9 cellular contexts compared by ENCODE assay signal in genomic region chr16:71358464-71359031, GRCh38. TPM values are rescaled to one million over a fixed set of nuclear protein-coding genes. Genes with fewer than 3 reads are reported as not detected.
DNase-seq lines count a peak whose midpoint lies in the region; ATAC-seq and TF ChIP-seq lines count a peak whose summit lies in the region.
"Had no signal": no experiment of that assay in that cellular context is flagged by ENCODE, and none has a peak within 500 bp of the region (broad histone marks: within the 10 kb centered on the region; RNA-seq: fewer than 3 reads in every experiment).

TSS of gene CALB2 (plus strand) at chr16:71358723. CDS start at chr16:71358793, 70 bp downstream.

- no peak within 1 kb of the TSS for H4K91ac ChIP-seq in trophoblast cell (ENCODE audit: low read depth, low read length)

- H3K27me3 Mint-ChIP-seq in CD4-positive, alpha-beta memory T cell = peaks cover 15 to 22% of the 10 kb centered on the region in 2 donors
- H3K27me3 Mint-ChIP-seq in activated naive CD4-positive, alpha-beta T cell treated with anti-CD3 and anti-CD28 coated beads, Interleukin-2, amount 10 ng/mL, durations not matched to agents 7 days and 5 days = peaks cover 51% of the 10 kb centered on the region
- peaks cover 7% of the 10 kb centered on the region for H3K27me3 Mint-ChIP-seq in glutamatergic neuron (ENCODE audit: unreplicated experiment)

- H3K9ac ChIP-seq in trophoblast cell (ENCODE audit: low read length) = no peak within 1 kb of the TSS

- H3K4me3 ChIP-seq in CD4-positive, alpha-beta memory T cell (ENCODE audit: low read length in 2 of 2) = no peak within 1 kb of the TSS
- H3K4me3 ChIP-seq in trophoblast cell (ENCODE audit: low read depth, low read length) = no peak within 1 kb of the TSS
- H3K4me3 ChIP-seq in transverse colon = peak within 1 kb of the TSS in 2 of 4 donors; percentile 5 to 24

- no peak within 1 kb of the TSS for H2BK120ac ChIP-seq in trophoblast cell (ENCODE audit: insufficient read depth, low read length, poor library complexity)

- peak; percentile 91 for ATAC-seq in GM19372 (IDR thresholded peaks at IDR 0.05; ENCODE audit: low read depth, unreplicated experiment)
- peak; percentile 73 for ATAC-seq in HG03565 (IDR thresholded peaks at IDR 0.05; ENCODE audit: unreplicated experiment)

- H3K79me2 ChIP-seq in trophoblast cell (ENCODE audit: control insufficient read depth, insufficient read depth, low read length, poor library complexity) = no peaks in the 10 kb centered on the region

- intact Hi-C loops in CD4-positive, alpha-beta memory T cell (cut with micrococcal nuclease) = no loop called here
- intact Hi-C loops in transverse colon (cut with DNase I; ENCODE audit: low total_unique reads) = no loop called here

- H3K23ac ChIP-seq in trophoblast cell (ENCODE audit: low read length) = no peak within 1 kb of the TSS

- peaks cover 3% of the 10 kb centered on the region for H3K27me3 ChIP-seq in CD4-positive, alpha-beta memory T cell (ENCODE audit: insufficient read depth, low read length)
- no peaks in the 10 kb centered on the region for H3K27me3 ChIP-seq in trophoblast cell (ENCODE audit: insufficient read depth, low read length)
- peaks cover 32% of the 10 kb centered on the region for H3K27me3 ChIP-seq in transverse colon

- H3K27ac Mint-ChIP-seq in CD4-positive, alpha-beta memory T cell = no peak within 1 kb of the TSS
- H3K27ac Mint-ChIP-seq in activated naive CD4-positive, alpha-beta T cell treated with anti-CD3 and anti-CD28 coated beads, Interleukin-2, amount 10 ng/mL, durations not matched to agents 7 days and 5 days = no peak within 1 kb of the TSS
- H3K27ac Mint-ChIP-seq in glutamatergic neuron (ENCODE audit: unreplicated experiment) = no peak within 1 kb of the TSS

- TF ChIP-seq CTCF in RWPE1 (conservative IDR thresholded peaks at IDR 0.05; ENCODE audit: low read depth) (peak; percentile 98), glutamatergic neuron (IDR thresholded peaks at IDR 0.05; ENCODE audit: partially characterized antibody, unreplicated experiment) (peak; percentile 98), transverse colon (IDR thresholded peaks at IDR 0.05) (peak; percentile 27 to 97 (median 91))

- peaks cover 0 to 2% (median 0%) of the 10 kb centered on the region in 4 donors for H3K4me1 Mint-ChIP-seq in CD4-positive, alpha-beta memory T cell
- H3K4me1 Mint-ChIP-seq in activated naive CD4-positive, alpha-beta T cell treated with anti-CD3 and anti-CD28 coated beads, Interleukin-2, amount 10 ng/mL, durations not matched to agents 7 days and 5 days = peaks cover 3% of the 10 kb centered on the region
- H3K4me1 Mint-ChIP-seq in glutamatergic neuron (ENCODE audit: low read depth, unreplicated experiment) = no peaks in the 10 kb centered on the region

- H4K8ac ChIP-seq in trophoblast cell (ENCODE audit: low read depth, low read length) = no peak within 1 kb of the TSS

- no peaks in the 10 kb centered on the region for H3K9me3 ChIP-seq in CD4-positive, alpha-beta memory T cell (ENCODE audit: control insufficient read depth in 1 of 2, low read length in 2 of 2)
- no peaks in the 10 kb centered on the region for H3K9me3 ChIP-seq in trophoblast cell (ENCODE audit: insufficient read depth, low read depth, low read length)
- no peaks in the 10 kb centered on the region for H3K9me3 ChIP-seq in transverse colon

- no peaks in the 10 kb centered on the region for H3K79me1 ChIP-seq in trophoblast cell (ENCODE audit: low read length)

- POLR2A ChIA-PET in CD4-positive, alpha-beta memory T cell (lab: Charles Lee; ENCODE audit: partially characterized antibody) = no interaction called here
- POLR2A ChIA-PET in RWPE1 (lab: Yijun Ruan, JAX; ENCODE audit: low non-redundant PET) = no interaction called here

- TF ChIP-seq POLR2A in transverse colon (IDR thresholded peaks at IDR 0.05) = no peak

- peak within 1 kb of the TSS; percentile 16 for H2AK5ac ChIP-seq in trophoblast cell (ENCODE audit: low read length)

- no peak within 1 kb of the TSS for H2AFZ ChIP-seq in trophoblast cell (ENCODE audit: insufficient read depth, low read length, poor library complexity)

- H3K9me3 Mint-ChIP-seq in CD4-positive, alpha-beta memory T cell = no peaks in the 10 kb centered on the region
- H3K9me3 Mint-ChIP-seq in activated naive CD4-positive, alpha-beta T cell treated with anti-CD3 and anti-CD28 coated beads, Interleukin-2, amount 10 ng/mL, durations not matched to agents 7 days and 5 days = no peaks in the 10 kb centered on the region
- peaks cover 6% of the 10 kb centered on the region for H3K9me3 Mint-ChIP-seq in glutamatergic neuron (ENCODE audit: unreplicated experiment)

- no peaks in the 10 kb centered on the region for H3K36me3 ChIP-seq in CD4-positive, alpha-beta memory T cell (ENCODE audit: insufficient read depth, low read length)
- H3K36me3 ChIP-seq in trophoblast cell (ENCODE audit: control insufficient read depth in 1 of 2, insufficient read depth in 2 of 2, low read length in 2 of 2) (no peaks in the 10 kb centered on the region), transverse colon (no peaks in the 10 kb centered on the region)

- peak in 4 of 5 donors; percentile 49 to 61 (median 54) for DNase-seq in CD4-positive, alpha-beta memory T cell
- DNase-seq in RWPE1 (ENCODE audit: low spot score) (peak; percentile 62), glutamatergic neuron (peak; percentile 84), trophoblast cell (peak; percentile 45 to 80), transverse colon (peak; percentile 64)
- peak; percentile 71 for DNase-seq in activated naive CD4-positive, alpha-beta T cell treated with anti-CD3 and anti-CD28 coated beads, Interleukin-2, amount 10 ng/mL, durations not matched to agents 7 days and 5 days

- no peak within 1 kb of the TSS for H3K27ac ChIP-seq in CD4-positive, alpha-beta memory T cell (ENCODE audit: low read depth, low read length)
- H3K27ac ChIP-seq in RWPE1 (no peak within 1 kb of the TSS), trophoblast cell (ENCODE audit: low read depth, low read length) (no peak within 1 kb of the TSS), transverse colon (no peak within 1 kb of the TSS)

- no peak within 1 kb of the TSS for H3K14ac ChIP-seq in trophoblast cell (ENCODE audit: low read length)

- H2BK12ac ChIP-seq in trophoblast cell (ENCODE audit: low read length) = no peak within 1 kb of the TSS

- CTCF ChIA-PET in CD4-positive, alpha-beta memory T cell (lab: Charles Lee; ENCODE audit: partially characterized antibody) = interaction anchor here (1.0 to 1.7 kb wide), 4 partner anchors 9 to 41 kb away, joined by 3 to 6 read pairs (median 3); no protein-coding TSS in a partner anchor
- CTCF ChIA-PET in RWPE1 (lab: Yijun Ruan, JAX) = interaction anchor here (0.6 to 1.8 kb wide), 9 partner anchors 10 to 110 kb away, joined by 3 to 10 read pairs (median 3); no protein-coding TSS in a partner anchor
- CTCF ChIA-PET in activated naive CD4-positive, alpha-beta T cell treated with anti-CD3 and anti-CD28 coated beads, Interleukin-2, amount 10 ng/mL, durations not matched to agents 7 days and 5 days (lab: Charles Lee) = interaction anchor here (1.3 to 2.7 kb wide), 3 partner anchors 10 to 15 kb away, joined by 4 to 9 read pairs (median 5); no protein-coding TSS in a partner anchor

- H3K4ac ChIP-seq in trophoblast cell (ENCODE audit: low read depth, low read length) = no peak within 1 kb of the TSS

- in situ Hi-C loops in transverse colon (cut with MboI; ENCODE audit: low pct_ligation_motif_present in 1 of 4, low pct_unique_long_range_greater_than_20kb in 1 of 4, low sequenced_read_pairs in 3 of 4) = no loop called here

- no peaks in the 10 kb centered on the region for H3K36me3 Mint-ChIP-seq in CD4-positive, alpha-beta memory T cell
- no peaks in the 10 kb centered on the region for H3K36me3 Mint-ChIP-seq in activated naive CD4-positive, alpha-beta T cell treated with anti-CD3 and anti-CD28 coated beads, Interleukin-2, amount 10 ng/mL, durations not matched to agents 7 days and 5 days
- no peaks in the 10 kb centered on the region for H3K36me3 Mint-ChIP-seq in glutamatergic neuron (ENCODE audit: unreplicated experiment)

- peak within 1 kb of the TSS; percentile 80 for H3K4me2 ChIP-seq in trophoblast cell (ENCODE audit: low read length)

- no peak within 1 kb of the TSS for H4K12ac ChIP-seq in trophoblast cell (ENCODE audit: low read depth, low read length)

- no peak within 1 kb of the TSS for H3K18ac ChIP-seq in trophoblast cell (ENCODE audit: low read length)

- no CpG with 5 or more reads among the region's 55 CpGs for WGBS in trophoblast cell (ENCODE audit: extremely low coverage, insufficient coverage, insufficient read length)
- WGBS in transverse colon (ENCODE audit: low coverage in 1 of 2), 2 donors = 2% methylated on average over 27 of the region's 55 CpGs; no CpG with 5 or more reads in 1 of the 2 donors

- peaks cover 10% of the 10 kb centered on the region for H3K4me1 ChIP-seq in CD4-positive, alpha-beta memory T cell (ENCODE audit: insufficient read depth, low read length)
- peaks cover 0 to 9% of the 10 kb centered on the region in 2 experiments for H3K4me1 ChIP-seq in trophoblast cell (ENCODE audit: control insufficient read depth in 1 of 2, insufficient read depth in 2 of 2, low read length in 2 of 2)
- H3K4me1 ChIP-seq in transverse colon = peaks cover 0 to 11% (median 4%) of the 10 kb centered on the region in 4 donors

- no peak within 1 kb of the TSS for H2BK5ac ChIP-seq in trophoblast cell (ENCODE audit: low read depth, low read length, poor library complexity)

- TF ChIP-seq EP300 in transverse colon (IDR thresholded peaks at IDR 0.05; ENCODE audit: low read depth) = no peak

- peak within 1 kb of the TSS in 5 of 8 donors; percentile 15 to 48 (median 39) for H3K4me3 Mint-ChIP-seq in CD4-positive, alpha-beta memory T cell
- no peak within 1 kb of the TSS for H3K4me3 Mint-ChIP-seq in activated naive CD4-positive, alpha-beta T cell treated with anti-CD3 and anti-CD28 coated beads, Interleukin-2, amount 10 ng/mL, durations not matched to agents 7 days and 5 days
- peak within 1 kb of the TSS; percentile 67 for H3K4me3 Mint-ChIP-seq in glutamatergic neuron (ENCODE audit: unreplicated experiment)

RNA-seq across cellular contexts. Expression of gene CALB2, which starts in this region (rescaled TPM):
- not detected for total RNA-seq in CD4-positive, alpha-beta memory T cell
- not detected for polyA plus RNA-seq in CD4-positive, alpha-beta memory T cell
- total RNA-seq in glutamatergic neuron (ENCODE audit: unreplicated experiment) = 0.39 TPM
- 27.9 and 30.2 TPM in 2 replicates for polyA plus RNA-seq in trophoblast cell (2013)
- total RNA-seq in transverse colon = 1 to 10 TPM in 3 of 4 donors, not detected in 1; 2.0 to 4.0 (median 4.0) TPM
- total RNA-seq: activated CD8-positive, alpha-beta memory T cell treated with anti-CD3 and anti-CD28 coated beads for 36 hours had no signal

Comparison
In these comparisons a context has a peak if more than half of its experiments do, and no peak if none do; other contexts are left out.
1. Peak in DNase-seq in CD4-positive, alpha-beta memory T cell; RNA of the gene not detected or under 1 TPM.
2. Peak in DNase-seq in glutamatergic neuron; RNA of the gene not detected or under 1 TPM.